In the genomic region with DNA sequence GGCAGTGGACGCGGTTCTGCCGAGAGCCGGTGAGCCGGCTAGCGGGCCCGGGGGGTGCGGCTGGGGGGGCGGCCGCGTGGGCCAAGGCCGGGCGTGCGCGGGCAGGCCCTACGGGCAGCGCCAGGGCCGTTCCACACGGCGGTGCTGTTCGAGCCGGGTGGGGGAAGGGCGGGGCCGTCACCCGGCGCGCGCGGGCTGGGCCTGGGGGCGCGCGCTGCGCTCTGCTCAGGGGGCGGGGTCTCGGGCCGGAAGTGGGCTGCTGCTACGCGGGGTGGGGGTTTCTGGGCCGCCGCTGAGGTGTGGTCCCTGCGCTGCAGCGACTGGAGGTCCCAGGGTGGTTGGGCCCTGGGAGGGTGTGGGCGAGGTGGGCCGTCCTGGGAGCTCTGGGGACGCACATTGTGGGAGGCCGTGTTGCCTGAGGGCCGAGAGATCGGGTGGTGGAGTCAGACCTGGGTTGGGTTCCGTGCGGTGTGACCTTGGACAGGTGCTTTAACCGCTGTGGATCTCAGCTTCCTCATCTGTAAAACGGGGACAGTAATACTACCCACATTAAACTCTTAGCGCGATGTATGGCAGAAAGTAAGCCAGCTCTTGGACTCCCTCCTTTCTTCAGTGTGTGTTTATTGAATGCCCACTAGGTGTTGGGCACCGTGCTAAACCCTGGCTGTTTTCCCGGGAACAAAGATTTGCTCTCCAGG, we compare ENCODE assay signal across 1 cellular context.
TF ChIP-seq lines count a peak whose summit lies in the region.

No MANE protein-coding gene starts in this region.

TF ChIP-seq in K562, 482 proteins besides CTCF, POLR2A, EP300 and RAD21 (continued from another document):
- TF ChIP-seq, protein P1, sequence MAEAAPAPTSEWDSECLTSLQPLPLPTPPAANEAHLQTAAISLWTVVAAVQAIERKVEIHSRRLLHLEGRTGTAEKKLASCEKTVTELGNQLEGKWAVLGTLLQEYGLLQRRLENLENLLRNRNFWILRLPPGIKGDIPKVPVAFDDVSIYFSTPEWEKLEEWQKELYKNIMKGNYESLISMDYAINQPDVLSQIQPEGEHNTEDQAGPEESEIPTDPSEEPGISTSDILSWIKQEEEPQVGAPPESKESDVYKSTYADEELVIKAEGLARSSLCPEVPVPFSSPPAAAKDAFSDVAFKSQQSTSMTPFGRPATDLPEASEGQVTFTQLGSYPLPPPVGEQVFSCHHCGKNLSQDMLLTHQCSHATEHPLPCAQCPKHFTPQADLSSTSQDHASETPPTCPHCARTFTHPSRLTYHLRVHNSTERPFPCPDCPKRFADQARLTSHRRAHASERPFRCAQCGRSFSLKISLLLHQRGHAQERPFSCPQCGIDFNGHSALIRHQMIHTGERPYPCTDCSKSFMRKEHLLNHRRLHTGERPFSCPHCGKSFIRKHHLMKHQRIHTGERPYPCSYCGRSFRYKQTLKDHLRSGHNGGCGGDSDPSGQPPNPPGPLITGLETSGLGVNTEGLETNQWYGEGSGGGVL (CRISPR knock-in tag; IDR thresholded peaks at IDR 0.05) = no peak
- TF ChIP-seq MTA3 (IDR thresholded peaks at IDR 0.05; ENCODE audit: borderline replicate concordance) (no peak), GABPA (tag; conservative IDR thresholded peaks at IDR 0.05; ENCODE audit: low read depth) (peak; percentile 79), MEIS2 (IDR thresholded peaks at IDR 0.05; ENCODE audit: partially characterized antibody) (no peak), HNRNPLL (IDR thresholded peaks at IDR 0.05; ENCODE audit: low read depth, low read length, poor library complexity, severe bottlenecking) (no peak), ZBTB7A (IDR thresholded peaks at IDR 0.05; ENCODE audit: borderline replicate concordance, control insufficient read depth, low read depth, low read length) (peak; percentile 95), CCNT2 (IDR thresholded peaks at IDR 0.05; ENCODE audit: borderline replicate concordance, extremely low read depth, insufficient read length, low read depth, low read length) (peak; percentile 65), CTBP1 (IDR thresholded peaks at IDR 0.05; ENCODE audit: borderline replicate concordance) (0 out of 2 replicates have a peak, but pooled peaks have one; percentile 20), SIN3A (IDR thresholded peaks at IDR 0.05; ENCODE audit: borderline replicate concordance in 2 of 2, control insufficient read depth in 1 of 2, low read depth in 2 of 2, low read length in 2 of 2) (0 out of 4 replicates have a peak, but pooled peaks have one; percentile 58 to 68), TBL1XR1 (IDR thresholded peaks at IDR 0.05; ENCODE audit: low read length in 2 of 2) (no peak), PURB (CRISPR knock-in tag; IDR thresholded peaks at IDR 0.05; ENCODE audit: low read depth) (no peak), SUPT5H (IDR thresholded peaks at IDR 0.05) (peak; percentile 56), TCFL5 (CRISPR knock-in tag; conservative IDR thresholded peaks at IDR 0.05) (no peak), JUN (IDR thresholded peaks at IDR 0.05; ENCODE audit: borderline replicate concordance, low read depth, low read length) (no peak), JUN (CRISPR knock-in tag; IDR thresholded peaks at IDR 0.05; ENCODE audit: borderline replicate concordance) (no peak), RAD51 (IDR thresholded peaks at IDR 0.05; ENCODE audit: borderline replicate concordance, low read depth) (no peak), PRPF4 (IDR thresholded peaks at IDR 0.05; ENCODE audit: insufficient read depth, low read depth, low read length, poor library complexity, severe bottlenecking) (peak; percentile 33), ZNF644 (tag; IDR thresholded peaks at IDR 0.05; ENCODE audit: low read depth) (no peak), CREM (IDR thresholded peaks at IDR 0.05; ENCODE audit: low read depth) (peak; percentile 57), ZSCAN32 (CRISPR knock-in tag; IDR thresholded peaks at IDR 0.05) (no peak), TGIF2 (CRISPR knock-in tag; IDR thresholded peaks at IDR 0.05) (no peak), BCL6 (CRISPR knock-in tag; IDR thresholded peaks at IDR 0.05) (no peak), TARDBP (IDR thresholded peaks at IDR 0.05) (no peak), U2AF2 (optimal IDR thresholded peaks at IDR 0.05; ENCODE audit: low read depth, low read length) (no peak), TAF7 (tag; IDR thresholded peaks at IDR 0.05) (no peak), ZNF79 (CRISPR knock-in tag; IDR thresholded peaks at IDR 0.05; ENCODE audit: low read depth) (no peak), SRSF1 (IDR thresholded peaks at IDR 0.05; ENCODE audit: low read depth, low read length) (no peak), SMARCA5 (IDR thresholded peaks at IDR 0.05) (no peak)
- TF ChIP-seq, protein P2, sequence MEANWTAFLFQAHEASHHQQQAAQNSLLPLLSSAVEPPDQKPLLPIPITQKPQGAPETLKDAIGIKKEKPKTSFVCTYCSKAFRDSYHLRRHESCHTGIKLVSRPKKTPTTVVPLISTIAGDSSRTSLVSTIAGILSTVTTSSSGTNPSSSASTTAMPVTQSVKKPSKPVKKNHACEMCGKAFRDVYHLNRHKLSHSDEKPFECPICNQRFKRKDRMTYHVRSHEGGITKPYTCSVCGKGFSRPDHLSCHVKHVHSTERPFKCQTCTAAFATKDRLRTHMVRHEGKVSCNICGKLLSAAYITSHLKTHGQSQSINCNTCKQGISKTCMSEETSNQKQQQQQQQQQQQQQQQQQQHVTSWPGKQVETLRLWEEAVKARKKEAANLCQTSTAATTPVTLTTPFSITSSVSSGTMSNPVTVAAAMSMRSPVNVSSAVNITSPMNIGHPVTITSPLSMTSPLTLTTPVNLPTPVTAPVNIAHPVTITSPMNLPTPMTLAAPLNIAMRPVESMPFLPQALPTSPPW (CRISPR knock-in tag; IDR thresholded peaks at IDR 0.05) = peak; percentile 93
- TF ChIP-seq, protein P3, sequence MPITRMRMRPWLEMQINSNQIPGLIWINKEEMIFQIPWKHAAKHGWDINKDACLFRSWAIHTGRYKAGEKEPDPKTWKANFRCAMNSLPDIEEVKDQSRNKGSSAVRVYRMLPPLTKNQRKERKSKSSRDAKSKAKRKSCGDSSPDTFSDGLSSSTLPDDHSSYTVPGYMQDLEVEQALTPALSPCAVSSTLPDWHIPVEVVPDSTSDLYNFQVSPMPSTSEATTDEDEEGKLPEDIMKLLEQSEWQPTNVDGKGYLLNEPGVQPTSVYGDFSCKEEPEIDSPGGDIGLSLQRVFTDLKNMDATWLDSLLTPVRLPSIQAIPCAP (CRISPR knock-in tag; IDR thresholded peaks at IDR 0.05; ENCODE audit: borderline replicate concordance) = no peak
- TF ChIP-seq, protein P4, sequence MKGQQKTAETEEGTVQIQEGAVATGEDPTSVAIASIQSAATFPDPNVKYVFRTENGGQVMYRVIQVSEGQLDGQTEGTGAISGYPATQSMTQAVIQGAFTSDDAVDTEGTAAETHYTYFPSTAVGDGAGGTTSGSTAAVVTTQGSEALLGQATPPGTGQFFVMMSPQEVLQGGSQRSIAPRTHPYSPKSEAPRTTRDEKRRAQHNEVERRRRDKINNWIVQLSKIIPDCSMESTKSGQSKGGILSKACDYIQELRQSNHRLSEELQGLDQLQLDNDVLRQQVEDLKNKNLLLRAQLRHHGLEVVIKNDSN (CRISPR knock-in tag; IDR thresholded peaks at IDR 0.05) = no peak
- TF ChIP-seq, protein P5, sequence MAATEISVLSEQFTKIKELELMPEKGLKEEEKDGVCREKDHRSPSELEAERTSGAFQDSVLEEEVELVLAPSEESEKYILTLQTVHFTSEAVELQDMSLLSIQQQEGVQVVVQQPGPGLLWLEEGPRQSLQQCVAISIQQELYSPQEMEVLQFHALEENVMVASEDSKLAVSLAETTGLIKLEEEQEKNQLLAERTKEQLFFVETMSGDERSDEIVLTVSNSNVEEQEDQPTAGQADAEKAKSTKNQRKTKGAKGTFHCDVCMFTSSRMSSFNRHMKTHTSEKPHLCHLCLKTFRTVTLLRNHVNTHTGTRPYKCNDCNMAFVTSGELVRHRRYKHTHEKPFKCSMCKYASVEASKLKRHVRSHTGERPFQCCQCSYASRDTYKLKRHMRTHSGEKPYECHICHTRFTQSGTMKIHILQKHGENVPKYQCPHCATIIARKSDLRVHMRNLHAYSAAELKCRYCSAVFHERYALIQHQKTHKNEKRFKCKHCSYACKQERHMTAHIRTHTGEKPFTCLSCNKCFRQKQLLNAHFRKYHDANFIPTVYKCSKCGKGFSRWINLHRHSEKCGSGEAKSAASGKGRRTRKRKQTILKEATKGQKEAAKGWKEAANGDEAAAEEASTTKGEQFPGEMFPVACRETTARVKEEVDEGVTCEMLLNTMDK (IDR thresholded peaks at IDR 0.05; ENCODE audit: borderline replicate concordance, insufficient read depth, low read depth, low read length, poor library complexity, severe bottlenecking) = peak; percentile 94
- TF ChIP-seq, protein P6, sequence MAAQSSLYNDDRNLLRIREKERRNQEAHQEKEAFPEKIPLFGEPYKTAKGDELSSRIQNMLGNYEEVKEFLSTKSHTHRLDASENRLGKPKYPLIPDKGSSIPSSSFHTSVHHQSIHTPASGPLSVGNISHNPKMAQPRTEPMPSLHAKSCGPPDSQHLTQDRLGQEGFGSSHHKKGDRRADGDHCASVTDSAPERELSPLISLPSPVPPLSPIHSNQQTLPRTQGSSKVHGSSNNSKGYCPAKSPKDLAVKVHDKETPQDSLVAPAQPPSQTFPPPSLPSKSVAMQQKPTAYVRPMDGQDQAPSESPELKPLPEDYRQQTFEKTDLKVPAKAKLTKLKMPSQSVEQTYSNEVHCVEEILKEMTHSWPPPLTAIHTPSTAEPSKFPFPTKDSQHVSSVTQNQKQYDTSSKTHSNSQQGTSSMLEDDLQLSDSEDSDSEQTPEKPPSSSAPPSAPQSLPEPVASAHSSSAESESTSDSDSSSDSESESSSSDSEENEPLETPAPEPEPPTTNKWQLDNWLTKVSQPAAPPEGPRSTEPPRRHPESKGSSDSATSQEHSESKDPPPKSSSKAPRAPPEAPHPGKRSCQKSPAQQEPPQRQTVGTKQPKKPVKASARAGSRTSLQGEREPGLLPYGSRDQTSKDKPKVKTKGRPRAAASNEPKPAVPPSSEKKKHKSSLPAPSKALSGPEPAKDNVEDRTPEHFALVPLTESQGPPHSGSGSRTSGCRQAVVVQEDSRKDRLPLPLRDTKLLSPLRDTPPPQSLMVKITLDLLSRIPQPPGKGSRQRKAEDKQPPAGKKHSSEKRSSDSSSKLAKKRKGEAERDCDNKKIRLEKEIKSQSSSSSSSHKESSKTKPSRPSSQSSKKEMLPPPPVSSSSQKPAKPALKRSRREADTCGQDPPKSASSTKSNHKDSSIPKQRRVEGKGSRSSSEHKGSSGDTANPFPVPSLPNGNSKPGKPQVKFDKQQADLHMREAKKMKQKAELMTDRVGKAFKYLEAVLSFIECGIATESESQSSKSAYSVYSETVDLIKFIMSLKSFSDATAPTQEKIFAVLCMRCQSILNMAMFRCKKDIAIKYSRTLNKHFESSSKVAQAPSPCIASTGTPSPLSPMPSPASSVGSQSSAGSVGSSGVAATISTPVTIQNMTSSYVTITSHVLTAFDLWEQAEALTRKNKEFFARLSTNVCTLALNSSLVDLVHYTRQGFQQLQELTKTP (IDR thresholded peaks at IDR 0.05; ENCODE audit: low read depth in 1 of 2, partially characterized antibody in 2 of 2) = no peak
